Comparison of ENCODE assay signal across 1 cellular context in genomic region chr20:50680106-50680960, GRCh38.
TF ChIP-seq lines count a peak whose summit lies in the region.

No MANE protein-coding gene starts in this region.

TF ChIP-seq in GM23338, 12 proteins besides CTCF, POLR2A, EP300 and RAD21 (continued from another document):
- TF ChIP-seq ZNF462 (CRISPR knock-in tag; IDR thresholded peaks at IDR 0.05) = no peak
- no peak for TF ChIP-seq EZH2 (IDR thresholded peaks at IDR 0.05; ENCODE audit: low read depth, unreplicated experiment)
- no peak for TF ChIP-seq STAT1 (IDR thresholded peaks at IDR 0.05; ENCODE audit: unreplicated experiment)
- TF ChIP-seq ZNF331 (CRISPR knock-in tag; IDR thresholded peaks at IDR 0.05; ENCODE audit: low read depth) = no peak
- TF ChIP-seq ZNF114 (CRISPR knock-in tag; IDR thresholded peaks at IDR 0.05) = no peak
